In genomic region chr9:137298401-137298982, GRCh38 we compare ENCODE assay signal across 1 cellular context.
TF ChIP-seq lines count a peak whose summit lies in the region.

No MANE protein-coding gene starts in this region.

TF ChIP-seq in HepG2, 621 proteins besides CTCF, POLR2A, EP300 and RAD21 (continues in another document):
- TF ChIP-seq KAT7 (CRISPR knock-in tag; IDR thresholded peaks at IDR 0.05; ENCODE audit: borderline replicate concordance) (no peak), PHB2 (IDR thresholded peaks at IDR 0.05; ENCODE audit: partially characterized antibody) (no peak), WIZ (CRISPR knock-in tag; IDR thresholded peaks at IDR 0.05) (no peak), ZNF678 (CRISPR knock-in tag; IDR thresholded peaks at IDR 0.05) (0 out of 2 replicates have a peak, but pooled peaks have one; percentile 35), BRD4 (CRISPR knock-in tag; IDR thresholded peaks at IDR 0.05) (no peak), HNRNPLL (IDR thresholded peaks at IDR 0.05; ENCODE audit: low read depth, low read length, poor library complexity, severe bottlenecking) (peak; percentile 90), RFXANK (CRISPR knock-in tag; IDR thresholded peaks at IDR 0.05) (no peak), ZBTB33 (CRISPR knock-in tag; IDR thresholded peaks at IDR 0.05) (no peak), HDAC1 (CRISPR knock-in tag; IDR thresholded peaks at IDR 0.05) (0 out of 2 replicates have a peak, but pooled peaks have one; percentile 20), HOXA7 (CRISPR knock-in tag; IDR thresholded peaks at IDR 0.05) (no peak), FOXA1 (IDR thresholded peaks at IDR 0.05) (no peak), FOXA1 (CRISPR knock-in tag; IDR thresholded peaks at IDR 0.05) (0 out of 2 replicates have a peak, but pooled peaks have one; percentile 22), ZNF644 (CRISPR knock-in tag; IDR thresholded peaks at IDR 0.05; ENCODE audit: low read depth) (no peak), ZNF761 (CRISPR knock-in tag; conservative IDR thresholded peaks at IDR 0.05) (no peak), PHF21A (CRISPR knock-in tag; IDR thresholded peaks at IDR 0.05) (0 out of 2 replicates have a peak, but pooled peaks have one; percentile 8), NR2F6 (IDR thresholded peaks at IDR 0.05) (no peak), NR2F6 (CRISPR knock-in tag; IDR thresholded peaks at IDR 0.05) (0 out of 2 replicates have a peak, but pooled peaks have one; percentile 2), ATF7-NPFF (CRISPR knock-in tag; IDR thresholded peaks at IDR 0.05; ENCODE audit: low read depth) (no peak), SALL1 (CRISPR knock-in tag; IDR thresholded peaks at IDR 0.05) (0 out of 2 replicates have a peak, but pooled peaks have one; percentile 8), DMTF1 (CRISPR knock-in tag; IDR thresholded peaks at IDR 0.05) (no peak), BCL3 (CRISPR knock-in tag; IDR thresholded peaks at IDR 0.05) (no peak), ATF1 (CRISPR knock-in tag; IDR thresholded peaks at IDR 0.05) (no peak), MYNN (CRISPR knock-in tag; IDR thresholded peaks at IDR 0.05; ENCODE audit: low read depth) (no peak), ZNF629 (CRISPR knock-in tag; conservative IDR thresholded peaks at IDR 0.05) (no peak), HMGXB4 (CRISPR knock-in tag; IDR thresholded peaks at IDR 0.05; ENCODE audit: borderline replicate concordance in 1 of 2, low read depth in 1 of 2) (0 out of 4 replicates have a peak, but pooled peaks of 1 of the 2 experiments have one; percentile 25), PCBP2 (optimal IDR thresholded peaks at IDR 0.05; ENCODE audit: low read depth, low read length, poor library complexity, severe bottlenecking) (no peak), ZNF136 (CRISPR knock-in tag; IDR thresholded peaks at IDR 0.05; ENCODE audit: low read depth) (no peak), SRSF1 (optimal IDR thresholded peaks at IDR 0.05; ENCODE audit: low read depth, low read length) (no peak), RNF219 (CRISPR knock-in tag; IDR thresholded peaks at IDR 0.05) (no peak), MXD1 (CRISPR knock-in tag; IDR thresholded peaks at IDR 0.05) (no peak), ZBTB20 (CRISPR knock-in tag; IDR thresholded peaks at IDR 0.05; ENCODE audit: borderline replicate concordance, low read depth) (no peak), RAD51 (IDR thresholded peaks at IDR 0.05; ENCODE audit: borderline replicate concordance) (no peak), RBAK (CRISPR knock-in tag; IDR thresholded peaks at IDR 0.05) (no peak), ZMYM2 (CRISPR knock-in tag; IDR thresholded peaks at IDR 0.05) (no peak), ZNF784 (CRISPR knock-in tag; IDR thresholded peaks at IDR 0.05; ENCODE audit: borderline replicate concordance) (no peak), KLF13 (CRISPR knock-in tag; IDR thresholded peaks at IDR 0.05) (no peak), ZNF34 (CRISPR knock-in tag; IDR thresholded peaks at IDR 0.05; ENCODE audit: borderline replicate concordance) (no peak), ZNF800 (CRISPR knock-in tag; IDR thresholded peaks at IDR 0.05) (peak; percentile 75), ZNF318 (CRISPR knock-in tag; IDR thresholded peaks at IDR 0.05) (no peak)
